In the genomic region with DNA sequence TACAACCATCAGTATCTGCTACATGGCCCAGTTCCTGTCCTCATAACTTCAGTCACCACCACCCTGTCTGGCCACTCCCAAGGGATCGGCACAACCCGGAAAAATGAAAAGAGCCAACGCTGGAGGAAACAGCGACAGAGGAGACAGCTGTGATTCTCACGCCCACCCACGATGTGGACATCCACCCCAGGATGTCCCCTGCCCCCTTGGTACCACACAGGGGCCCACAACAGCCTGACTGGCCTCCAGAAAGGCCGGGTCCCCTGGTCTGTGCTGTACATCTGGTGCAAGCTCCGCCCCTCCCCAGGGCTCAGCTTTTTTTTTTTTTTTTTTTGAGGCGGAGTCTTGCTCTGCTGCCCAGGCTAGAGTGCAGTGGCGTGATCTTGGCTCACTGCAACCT, we compare ENCODE assay signal across 17 cellular contexts. TPM values are rescaled to one million over a fixed set of nuclear protein-coding genes. Genes with fewer than 3 reads are reported as not detected.
"Had no signal": no experiment of that assay in that cellular context is flagged by ENCODE, and none has a peak within 500 bp of the region (broad histone marks: within the 10 kb centered on the region; RNA-seq: fewer than 3 reads in every experiment).

No MANE protein-coding gene starts in this region.

- H3K36me3 ChIP-seq: pancreas, thoracic aorta had no signal

- DNase-seq: activated CD4-positive, alpha-beta T cell treated with anti-CD3 and anti-CD28 coated beads for 1 hour; activated CD4-positive, alpha-beta T cell treated with anti-CD3 and anti-CD28 coated beads, Interleukin-2, amount 50 U/mL, for 48 hours; activated T-cell treated with anti-CD3 and anti-CD28 coated beads, Interleukin-2, amount 50 U/mL, for 72 hours; aorta; islet precursor cell; mesendoderm; pancreas; stomach had no signal

- H3K27me3 ChIP-seq: pancreas, stomach had no signal

- H3K27ac Mint-ChIP-seq: activated T-cell treated with anti-CD3 and anti-CD28 coated beads, Interleukin-2, amount 50 U/mL, for 72 hours had no signal

- H3K9me3 Mint-ChIP-seq: activated T-cell treated with anti-CD3 and anti-CD28 coated beads, Interleukin-2, amount 50 U/mL, for 72 hours had no signal

- H3K4me3 ChIP-seq: pancreas, skin epidermis, stomach, thoracic aorta had no signal

- FAIRE-seq: endothelial cell of umbilical vein, frontal cortex, pancreas had no signal

- H3K4me3 Mint-ChIP-seq: activated T-cell treated with anti-CD3 and anti-CD28 coated beads, Interleukin-2, amount 50 U/mL, for 72 hours had no signal

- ATAC-seq: activated T-cell treated with anti-CD3 and anti-CD28 coated beads, Interleukin-2, amount 50 U/mL, for 72 hours; pancreas had no signal

- H3K9me3 ChIP-seq: pancreas, stomach, thoracic aorta had no signal

- H3K27ac ChIP-seq: pancreas, skin epidermis, stomach, thoracic aorta had no signal

RNA-seq across cellular contexts. Expression of gene PROX2, which starts 34.6 kb away (rescaled TPM):
- total RNA-seq: aorta, bronchial epithelial cell, chondrocyte, endothelial cell of umbilical vein, frontal cortex, liver, pancreas, stomach, thoracic aorta, urinary bladder had no signal
- polyA plus RNA-seq: aorta, neural cell, pancreas, stomach, urinary bladder had no signal

RNA-seq across cellular contexts. Expression of gene PGF, which starts 44.8 kb away (rescaled TPM):
- polyA plus RNA-seq: neural cell had no signal
